ENCODE assay signal across 21 cellular contexts in genomic region chr3:3151513-3151912, GRCh38. TPM values are rescaled to one million over a fixed set of nuclear protein-coding genes. Genes with fewer than 3 reads are reported as not detected.
"Had no signal": no experiment of that assay in that cellular context is flagged by ENCODE, and none has a peak within 500 bp of the region (broad histone marks: within the 10 kb centered on the region; RNA-seq: fewer than 3 reads in every experiment).

No MANE protein-coding gene starts in this region.

- ATAC-seq: right cardiac atrium; stimulated activated naive CD8-positive, alpha-beta T cell treated with anti-CD3 and anti-CD28 coated beads, Interleukin-15, amount 100 ng/mL, for 72 hours had no signal

- H3K4me1 Mint-ChIP-seq: activated B cell treated with CpG ODN at 0.5 μM for 24 hours, mesothelial cell of epicardium had no signal

- DNase-seq: activated B cell treated with CpG ODN at 0.5 μM for 24 hours; activated CD4-positive, alpha-beta T cell treated with anti-CD3 and anti-CD28 coated beads for 48 hours; hypothalamus; psoas muscle; right cardiac atrium; stimulated activated CD4-positive, alpha-beta T cell treated with anti-CD3 and anti-CD28 coated beads, Interleukin-15, amount 100 ng/mL, for 24 hours; stimulated activated CD4-positive, alpha-beta T cell treated with anti-CD3 and anti-CD28 coated beads, Interleukin-2, amount 100 ng/mL, for 48 hours; stimulated activated naive CD8-positive, alpha-beta T cell treated with anti-CD3 and anti-CD28 coated beads, Interleukin-15, amount 100 ng/mL, for 72 hours; SW 1271; transverse colon had no signal

- H3K27me3 Mint-ChIP-seq: activated B cell treated with CpG ODN at 0.5 μM for 24 hours; stimulated activated naive CD8-positive, alpha-beta T cell treated with anti-CD3 and anti-CD28 coated beads, Interleukin-15, amount 100 ng/mL, for 72 hours had no signal

- H3K4me3 ChIP-seq: ascending aorta, coronary artery, psoas muscle, skin epidermis, suprapubic skin, transverse colon, vagina had no signal

- H3K27me3 ChIP-seq: ascending aorta, suprapubic skin, transverse colon, vagina had no signal

- H3K9me3 ChIP-seq: ascending aorta, psoas muscle, suprapubic skin, transverse colon, vagina had no signal

- H3K4me3 Mint-ChIP-seq: activated B cell treated with CpG ODN at 0.5 μM for 24 hours; activated T-helper 1 cell treated with anti-CD3 and anti-CD28 coated beads, Interleukin-12 subunit alpha, Interleukin-12 subunit beta, Interleukin-2, Interleukin-4 antibody, amounts not matched to agents 30 ng/mL and 10 ng/mL and 1 ng/mL, durations not matched to agents 14 hours and 24 hours and 36 hours; mesothelial cell of epicardium; stimulated activated naive CD8-positive, alpha-beta T cell treated with anti-CD3 and anti-CD28 coated beads, Interleukin-15, amount 100 ng/mL, for 72 hours had no signal

- H3K27ac Mint-ChIP-seq: activated B cell treated with CpG ODN at 0.5 μM for 24 hours; activated T-helper 1 cell treated with anti-CD3 and anti-CD28 coated beads, Interleukin-12 subunit alpha, Interleukin-12 subunit beta, Interleukin-2, Interleukin-4 antibody, amounts not matched to agents 30 ng/mL and 10 ng/mL and 1 ng/mL, durations not matched to agents 14 hours and 24 hours and 36 hours; mesothelial cell of epicardium; stimulated activated naive CD8-positive, alpha-beta T cell treated with anti-CD3 and anti-CD28 coated beads, Interleukin-15, amount 100 ng/mL, for 72 hours had no signal

- H3K9me3 Mint-ChIP-seq: activated B cell treated with CpG ODN at 0.5 μM for 24 hours; activated T-helper 1 cell treated with anti-CD3 and anti-CD28 coated beads, Interleukin-12 subunit alpha, Interleukin-12 subunit beta, Interleukin-2, Interleukin-4 antibody, amounts not matched to agents 30 ng/mL and 10 ng/mL and 1 ng/mL, durations not matched to agents 14 hours and 24 hours and 36 hours; mesothelial cell of epicardium; stimulated activated naive CD8-positive, alpha-beta T cell treated with anti-CD3 and anti-CD28 coated beads, Interleukin-15, amount 100 ng/mL, for 72 hours had no signal

- H3K4me1 ChIP-seq: ascending aorta, psoas muscle, suprapubic skin, transverse colon, vagina had no signal

- H3K27ac ChIP-seq: ascending aorta, coronary artery, psoas muscle, suprapubic skin, transverse colon, vagina had no signal

RNA-seq across cellular contexts. Expression of gene IL5RA, which starts 41.3 kb away (rescaled TPM):
- total RNA-seq: activated B cell treated with CpG ODN at 0.5 μM for 24 hours; activated T-helper 1 cell treated with anti-CD3 and anti-CD28 coated beads, Interleukin-12 subunit alpha, Interleukin-12 subunit beta, Interleukin-2, Interleukin-4 antibody, amounts not matched to agents 30 ng/mL and 10 ng/mL and 1 ng/mL, durations not matched to agents 14 hours and 24 hours and 36 hours; ascending aorta; lung microvascular endothelial cell; mesothelial cell of epicardium; osteocyte; T-helper 2 cell treated with Interferon-gamma antibody and Interleukin-4, amounts not matched to agents 100 ng/mL and 5 ng/mL, for 36 hours; vagina had no signal
- polyA plus RNA-seq: keratinocyte had no signal
